1 cellular context compared by ENCODE assay signal in the genomic region with DNA sequence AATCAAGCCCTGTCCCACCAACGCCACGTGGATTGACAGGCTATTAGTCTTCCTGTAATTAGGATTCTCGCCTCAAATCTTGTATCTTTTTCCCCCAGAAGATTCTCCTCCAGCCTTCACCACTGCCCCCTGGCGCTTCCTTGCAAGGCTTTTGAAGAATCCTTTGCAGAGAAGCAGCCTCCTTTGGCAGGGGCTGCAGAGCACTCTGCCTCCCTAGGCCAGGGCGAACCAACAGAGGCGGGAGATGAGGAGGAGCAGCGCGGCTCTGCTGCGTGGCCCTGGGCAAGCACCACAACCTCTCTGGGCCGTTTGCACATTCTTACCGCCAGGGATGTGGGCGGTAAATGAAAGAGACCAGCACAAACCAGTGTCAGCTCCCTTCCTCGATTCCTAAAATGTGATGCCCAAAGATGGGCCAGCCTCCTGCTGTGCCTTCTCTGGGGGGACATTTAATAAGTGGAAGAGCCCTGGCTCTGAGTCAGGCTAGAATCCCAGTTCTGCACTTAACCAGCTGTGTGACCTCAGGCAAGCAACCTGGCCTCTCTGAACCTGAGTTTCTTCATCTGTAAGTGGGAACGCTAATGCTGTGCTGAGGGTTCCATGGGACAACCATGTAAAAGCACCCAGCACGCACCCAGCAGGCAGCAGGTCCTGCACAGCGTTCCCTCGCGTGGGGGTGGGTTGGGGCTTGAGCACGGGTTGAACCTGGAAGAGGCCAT.
A peak's percentile ranks its signal among the peaks of the same experiment; 100 is the strongest.
TF ChIP-seq lines count a peak whose summit lies in the region.

No MANE protein-coding gene starts in this region.

TF ChIP-seq in H1, 55 proteins besides CTCF, POLR2A, EP300 and RAD21:
- TF ChIP-seq TEAD4 (IDR thresholded peaks at IDR 0.05; ENCODE audit: low read depth, low read length) (peak; percentile 35; the same call in 1 of the 2 replicates), SP4 (IDR thresholded peaks at IDR 0.05; ENCODE audit: low read length) (0 out of 2 replicates have a peak, but pooled peaks have one; percentile 24), TBP (IDR thresholded peaks at IDR 0.05; ENCODE audit: low read depth, low read length) (no peak), POU5F1 (IDR thresholded peaks at IDR 0.05; ENCODE audit: low read depth, low read length) (no peak), EGR1 (IDR thresholded peaks at IDR 0.05; ENCODE audit: borderline replicate concordance, low read depth, low read length) (no peak), RXRA (IDR thresholded peaks at IDR 0.05; ENCODE audit: insufficient read depth, low read depth, low read length) (no peak), SIX5 (IDR thresholded peaks at IDR 0.05; ENCODE audit: low read depth, low read length) (no peak), SIRT6 (IDR thresholded peaks at IDR 0.05; ENCODE audit: low read length) (no peak), PHF8 (conservative IDR thresholded peaks at IDR 0.05; ENCODE audit: low read depth, low read length) (no peak), CEBPB (IDR thresholded peaks at IDR 0.05; ENCODE audit: low read depth, low read length) (no peak), GABPA (IDR thresholded peaks at IDR 0.05; ENCODE audit: borderline replicate concordance, insufficient read depth, low read length) (no peak), CTBP2 (IDR thresholded peaks at IDR 0.05; ENCODE audit: borderline replicate concordance, insufficient read depth, insufficient read length, low read length) (no peak), NANOG (IDR thresholded peaks at IDR 0.05; ENCODE audit: insufficient read depth, low read depth, low read length, poor library complexity, severe bottlenecking) (no peak), GTF2F1 (IDR thresholded peaks at IDR 0.05; ENCODE audit: borderline replicate concordance, low read depth, low read length) (no peak), KDM1A (IDR thresholded peaks at IDR 0.05; ENCODE audit: borderline replicate concordance, low read length) (peak; percentile 70), SUZ12 (IDR thresholded peaks at IDR 0.05; ENCODE audit: low read length) (no peak), ASH2L (IDR thresholded peaks at IDR 0.05; ENCODE audit: low read length) (no peak), JUN (IDR thresholded peaks at IDR 0.05; ENCODE audit: low read depth, low read length) (no peak), NRF1 (IDR thresholded peaks at IDR 0.05; ENCODE audit: low read depth, low read length) (no peak), JUND (IDR thresholded peaks at IDR 0.05; ENCODE audit: low read length) (no peak), SRF (IDR thresholded peaks at IDR 0.05; ENCODE audit: low read depth, low read length) (no peak), RNF2 (IDR thresholded peaks at IDR 0.05; ENCODE audit: borderline replicate concordance, low read depth, low read length, missing control alignments, poor library complexity, severe bottlenecking) (no peak), SP1 (IDR thresholded peaks at IDR 0.05; ENCODE audit: low read depth, low read length) (no peak), TAF7 (optimal IDR thresholded peaks at IDR 0.05; ENCODE audit: borderline replicate concordance, low read depth, low read length) (no peak), EZH2 (IDR thresholded peaks at IDR 0.05; ENCODE audit: low read depth, low read length, severe bottlenecking) (no peak), RBBP5 (IDR thresholded peaks at IDR 0.05; ENCODE audit: borderline replicate concordance, low read depth, low read length) (no peak), SIN3A (conservative IDR thresholded peaks at IDR 0.05 in 1 of 2, IDR thresholded peaks at IDR 0.05 in 1 of 2; ENCODE audit: low read depth in 1 of 2, low read length in 2 of 2) (no peak), POLR2AphosphoS5 (IDR thresholded peaks at IDR 0.05; ENCODE audit: low read depth, low read length) (no peak), BCL11A (IDR thresholded peaks at IDR 0.05; ENCODE audit: low read depth in 2 of 2, low read length in 2 of 2) (no peak), RFX5 (IDR thresholded peaks at IDR 0.05; ENCODE audit: borderline replicate concordance, low read depth, low read length) (no peak), TAF1 (IDR thresholded peaks at IDR 0.05; ENCODE audit: low read depth, low read length) (no peak)
- TF ChIP-seq, protein P1, sequence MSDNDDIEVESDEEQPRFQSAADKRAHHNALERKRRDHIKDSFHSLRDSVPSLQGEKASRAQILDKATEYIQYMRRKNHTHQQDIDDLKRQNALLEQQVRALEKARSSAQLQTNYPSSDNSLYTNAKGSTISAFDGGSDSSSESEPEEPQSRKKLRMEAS (IDR thresholded peaks at IDR 0.05), result peak; percentile 12; the same call in 1 of the 2 replicates
- TF ChIP-seq, protein P2, sequence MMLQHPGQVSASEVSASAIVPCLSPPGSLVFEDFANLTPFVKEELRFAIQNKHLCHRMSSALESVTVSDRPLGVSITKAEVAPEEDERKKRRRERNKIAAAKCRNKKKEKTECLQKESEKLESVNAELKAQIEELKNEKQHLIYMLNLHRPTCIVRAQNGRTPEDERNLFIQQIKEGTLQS (IDR thresholded peaks at IDR 0.05; ENCODE audit: insufficient read depth, low read depth, low read length), result no peak
- TF ChIP-seq, protein P3, sequence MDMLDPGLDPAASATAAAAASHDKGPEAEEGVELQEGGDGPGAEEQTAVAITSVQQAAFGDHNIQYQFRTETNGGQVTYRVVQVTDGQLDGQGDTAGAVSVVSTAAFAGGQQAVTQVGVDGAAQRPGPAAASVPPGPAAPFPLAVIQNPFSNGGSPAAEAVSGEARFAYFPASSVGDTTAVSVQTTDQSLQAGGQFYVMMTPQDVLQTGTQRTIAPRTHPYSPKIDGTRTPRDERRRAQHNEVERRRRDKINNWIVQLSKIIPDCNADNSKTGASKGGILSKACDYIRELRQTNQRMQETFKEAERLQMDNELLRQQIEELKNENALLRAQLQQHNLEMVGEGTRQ (IDR thresholded peaks at IDR 0.05; ENCODE audit: low read length), result no peak
- TF ChIP-seq, protein P4, sequence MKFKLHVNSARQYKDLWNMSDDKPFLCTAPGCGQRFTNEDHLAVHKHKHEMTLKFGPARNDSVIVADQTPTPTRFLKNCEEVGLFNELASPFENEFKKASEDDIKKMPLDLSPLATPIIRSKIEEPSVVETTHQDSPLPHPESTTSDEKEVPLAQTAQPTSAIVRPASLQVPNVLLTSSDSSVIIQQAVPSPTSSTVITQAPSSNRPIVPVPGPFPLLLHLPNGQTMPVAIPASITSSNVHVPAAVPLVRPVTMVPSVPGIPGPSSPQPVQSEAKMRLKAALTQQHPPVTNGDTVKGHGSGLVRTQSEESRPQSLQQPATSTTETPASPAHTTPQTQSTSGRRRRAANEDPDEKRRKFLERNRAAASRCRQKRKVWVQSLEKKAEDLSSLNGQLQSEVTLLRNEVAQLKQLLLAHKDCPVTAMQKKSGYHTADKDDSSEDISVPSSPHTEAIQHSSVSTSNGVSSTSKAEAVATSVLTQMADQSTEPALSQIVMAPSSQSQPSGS (IDR thresholded peaks at IDR 0.05; ENCODE audit: low read length), result no peak
